In the genomic region with DNA sequence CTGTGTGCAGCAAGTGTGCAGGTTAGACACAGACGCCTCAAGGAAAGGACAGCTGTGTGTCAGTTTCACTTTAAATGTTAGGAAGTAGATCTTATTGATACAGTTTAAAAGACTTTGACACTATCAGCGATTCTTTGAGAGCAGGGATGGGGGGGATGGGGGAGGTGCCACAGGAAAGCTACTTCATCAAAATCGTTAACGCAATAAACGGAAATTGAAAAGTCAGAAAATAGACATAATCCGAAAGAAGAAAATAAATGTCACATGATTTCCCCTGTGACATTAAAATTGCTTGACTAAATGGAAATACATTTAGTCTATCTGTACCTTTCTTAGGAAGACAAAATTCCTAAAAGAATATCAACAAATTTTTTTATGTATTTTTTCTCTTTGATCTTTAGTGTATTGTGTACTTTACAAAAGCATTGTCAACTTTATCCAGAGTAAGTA, we compare ENCODE assay signal across 8 cellular contexts. TPM values are rescaled to one million over a fixed set of nuclear protein-coding genes. Genes with fewer than 3 reads are reported as not detected.
A peak's percentile ranks its signal among the peaks of the same experiment; 100 is the strongest.
DNase-seq lines count a peak whose midpoint lies in the region; ATAC-seq and TF ChIP-seq lines count a peak whose summit lies in the region.

No MANE protein-coding gene starts in this region.

- H3K27me3 Mint-ChIP-seq in natural killer cell treated with Interleukin-12 subunit alpha and Interleukin-12 subunit beta and Interleukin-15 and Interleukin-18, amount 100 ng/mL, for 72 hours, result no peaks in the 10 kb centered on the region

- ATAC-seq in natural killer cell treated with Interleukin-12 subunit alpha and Interleukin-12 subunit beta and Interleukin-15 and Interleukin-18, amount 100 ng/mL, for 72 hours, result no peak
- ATAC-seq in HG02981 (IDR thresholded peaks at IDR 0.05; ENCODE audit: unreplicated experiment), result no peak
- no peak for ATAC-seq in HG03095 (IDR thresholded peaks at IDR 0.05; ENCODE audit: unreplicated experiment)

- no peaks in the 10 kb centered on the region for H3K4me1 ChIP-seq in BE2C
- H3K4me1 ChIP-seq in NT2/D1 (ENCODE audit: insufficient read depth, insufficient read length), result no peaks in the 10 kb centered on the region

- H3K4me3 Mint-ChIP-seq in natural killer cell treated with Interleukin-12 subunit alpha and Interleukin-12 subunit beta and Interleukin-15 and Interleukin-18, amount 100 ng/mL, for 72 hours, result peak overlapping the region; percentile 99

- H3K9me3 ChIP-seq in BE2C, result no peaks in the 10 kb centered on the region
- H3K9me3 ChIP-seq in NT2/D1 (ENCODE audit: insufficient read depth, low read length), result no peaks in the 10 kb centered on the region

- peak overlapping the region; percentile 96 for H3K27ac ChIP-seq in coronary artery

- no peaks in the 10 kb centered on the region for H3K9me3 Mint-ChIP-seq in natural killer cell treated with Interleukin-12 subunit alpha and Interleukin-12 subunit beta and Interleukin-15 and Interleukin-18, amount 100 ng/mL, for 72 hours

- H3K9ac ChIP-seq in NT2/D1 (ENCODE audit: insufficient read length, low read depth), result peak overlapping the region; percentile 90

- H3K36me3 ChIP-seq in BE2C, result no peaks in the 10 kb centered on the region
- H3K36me3 ChIP-seq in NT2/D1 (ENCODE audit: insufficient read depth, insufficient read length, low read length), result peaks cover 11% of the 10 kb centered on the region

- TF ChIP-seq CTCF in BE2C (IDR thresholded peaks at IDR 0.05; ENCODE audit: low read depth, low read length) (no peak), coronary artery (IDR thresholded peaks at IDR 0.05) (no peak)

- peaks cover 13 to 21% of the 10 kb centered on the region in 2 donors for H3K4me1 Mint-ChIP-seq in natural killer cell treated with Interleukin-12 subunit alpha and Interleukin-12 subunit beta and Interleukin-15 and Interleukin-18, amount 100 ng/mL, for 72 hours (ENCODE audit: low read depth in 2 of 2)

- no peaks in the 10 kb centered on the region for H3K36me3 Mint-ChIP-seq in natural killer cell treated with Interleukin-12 subunit alpha and Interleukin-12 subunit beta and Interleukin-15 and Interleukin-18, amount 100 ng/mL, for 72 hours

- H3K27me3 ChIP-seq in BE2C, result no peaks in the 10 kb centered on the region
- H3K27me3 ChIP-seq in NT2/D1 (ENCODE audit: insufficient read depth, insufficient read length), result no peaks in the 10 kb centered on the region

- DNase-seq in BE2C (no peak), NT2/D1 (ENCODE audit: low read depth, low spot score) (no peak), coronary artery (ENCODE audit: low spot score) (no peak), mucosa of gallbladder (ENCODE audit: low spot score) (no peak), activated gamma-delta T cell (lab: John Stamatoyannopoulos, UW) (no peak)
- no peak for DNase-seq in natural killer cell treated with Interleukin-12 subunit alpha and Interleukin-12 subunit beta and Interleukin-15 and Interleukin-18, amount 100 ng/mL, for 72 hours (ENCODE audit: low spot score)

- H3K27ac Mint-ChIP-seq in natural killer cell treated with Interleukin-12 subunit alpha and Interleukin-12 subunit beta and Interleukin-15 and Interleukin-18, amount 100 ng/mL, for 72 hours, result peak overlapping the region; percentile 93 to 97

- H3K4me3 ChIP-seq in BE2C (ENCODE audit: low read depth, low read length), result peak overlapping the region; percentile 76
- peak overlapping the region; percentile 84 for H3K4me3 ChIP-seq in NT2/D1 (ENCODE audit: insufficient read length, low read depth)
- H3K4me3 ChIP-seq in coronary artery, result peak overlapping the region; percentile 96

RNA-seq across cellular contexts. Expression of a gene that starts 0.5 kb away (rescaled TPM):
- 5.8 TPM for polyA plus RNA-seq in BE2C (2012; ENCODE audit: insufficient read depth, insufficient read length, low read depth)
- 1 to 10 TPM; 5.9 to 7.2 TPM for total RNA-seq in natural killer cell treated with Interleukin-12 subunit alpha and Interleukin-12 subunit beta and Interleukin-15 and Interleukin-18, amount 100 ng/mL, for 72 hours
- 47.2 TPM for total RNA-seq in mucosa of gallbladder
